Comparison of ENCODE assay signal across 10 cellular contexts in the genomic region with DNA sequence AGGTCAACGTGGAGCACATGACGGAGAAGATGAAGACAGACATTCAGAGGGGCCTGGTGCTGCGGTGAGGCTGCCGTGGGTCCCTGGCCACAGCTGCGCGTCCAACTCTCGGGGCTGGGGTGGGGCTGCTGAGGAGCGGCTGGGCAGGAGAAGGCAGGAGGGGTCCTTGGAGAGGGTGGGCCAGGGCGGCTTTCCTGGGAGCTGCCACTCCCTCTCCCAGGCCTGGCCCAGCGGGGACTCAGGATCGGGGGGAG. TPM values are rescaled to one million over a fixed set of nuclear protein-coding genes. Genes with fewer than 3 reads are reported as not detected.
"Had no signal": no experiment of that assay in that cellular context is flagged by ENCODE, and none has a peak within 500 bp of the region (broad histone marks: within the 10 kb centered on the region; RNA-seq: fewer than 3 reads in every experiment).

No MANE protein-coding gene starts in this region.

- H3K4me2 ChIP-seq: KMS-11 had no signal

- H3K9ac ChIP-seq: GM23248, KMS-11 had no signal

- H3K4me3 ChIP-seq: GM23248, HAP-1 had no signal

- H3K9me3 ChIP-seq: HAP-1 had no signal

- DNase-seq: GM23248, GOT3, H7, KBM-7 had no signal

- ATAC-seq: HCT116 had no signal

- FAIRE-seq: HTR-8/SVneo had no signal

- H3K27ac ChIP-seq: GM23248, KMS-11 had no signal

- H2AFZ ChIP-seq: GM23248 had no signal

- H3K4me1 ChIP-seq: HAP-1 had no signal

RNA-seq across cellular contexts. Expression of a gene that starts 28.6 kb away (rescaled TPM):
- total RNA-seq: HT-29 had no signal
- polyA plus RNA-seq: GM23248 had no signal

RNA-seq across cellular contexts. Expression of a gene that starts 39.1 kb away (rescaled TPM):
- total RNA-seq: GM23248, H4, HT-29 had no signal
- polyA plus RNA-seq: GM23248 had no signal
